9 cellular contexts compared by ENCODE assay signal in the genomic region with DNA sequence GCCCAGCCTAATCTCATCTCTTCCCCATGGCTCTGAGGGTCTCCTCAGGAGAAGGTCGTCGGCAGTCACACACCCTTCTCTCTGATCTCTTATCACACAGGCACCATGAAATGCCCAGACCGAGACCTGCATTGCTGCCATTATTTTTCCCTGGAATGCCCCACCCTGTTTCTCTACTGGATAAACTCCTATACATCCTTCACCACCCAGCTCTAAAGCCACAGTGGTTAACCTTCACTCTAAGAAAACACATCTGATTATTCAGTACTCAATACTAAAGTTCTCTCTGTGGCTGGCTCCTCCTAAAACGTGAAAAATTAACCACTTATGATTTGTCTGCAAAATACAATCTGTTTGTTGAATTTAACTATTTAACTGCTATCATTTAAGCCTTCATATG.
"Had no signal": no experiment of that assay in that cellular context is flagged by ENCODE, and none has a peak within 500 bp of the region (broad histone marks: within the 10 kb centered on the region; RNA-seq: fewer than 3 reads in every experiment).

No MANE protein-coding gene starts in this region.

- ATAC-seq: GM23338, HCT116 had no signal

- H2AFZ ChIP-seq: GM23248, GM23338 had no signal

- DNase-seq: GM23248, GOT3, H7, H9, HCEC 1CT, HFFc6 had no signal

- H3K4me1 ChIP-seq: HAP-1 had no signal

- H3K4me3 ChIP-seq: GM23248, GM23338, HAP-1 had no signal

- H3K27ac ChIP-seq: GM23248 had no signal

- H3K9ac ChIP-seq: GM23248 had no signal

- H3K4me2 ChIP-seq: GM23338 had no signal

- H3K36me3 ChIP-seq: HAP-1 had no signal
